Comparison of ENCODE assay signal across 1 cellular context in genomic region chr22:17079572-17079971, GRCh38.
TF ChIP-seq lines count a peak whose summit lies in the region.

No MANE protein-coding gene starts in this region.

TF ChIP-seq in GM23338, 12 proteins besides CTCF, POLR2A, EP300 and RAD21:
- no peak for TF ChIP-seq ZNF462 (CRISPR knock-in tag; IDR thresholded peaks at IDR 0.05)
- TF ChIP-seq JUNB (IDR thresholded peaks at IDR 0.05; ENCODE audit: unreplicated experiment), result no peak
- no peak for TF ChIP-seq EZH2phosphoT487 (IDR thresholded peaks at IDR 0.05; ENCODE audit: unreplicated experiment)
- no peak for TF ChIP-seq ETS1 (IDR thresholded peaks at IDR 0.05)
- no peak for TF ChIP-seq CREB1 (CRISPR knock-in tag; IDR thresholded peaks at IDR 0.05; ENCODE audit: low read depth)
- TF ChIP-seq STAT1 (IDR thresholded peaks at IDR 0.05; ENCODE audit: unreplicated experiment), result no peak
- no peak for TF ChIP-seq REST (IDR thresholded peaks at IDR 0.05; ENCODE audit: unreplicated experiment)
- no peak for TF ChIP-seq ZNF331 (CRISPR knock-in tag; IDR thresholded peaks at IDR 0.05; ENCODE audit: low read depth)
- TF ChIP-seq EZH2 (IDR thresholded peaks at IDR 0.05; ENCODE audit: low read depth, unreplicated experiment), result no peak
- TF ChIP-seq POLR2AphosphoS5 (IDR thresholded peaks at IDR 0.05; ENCODE audit: low read depth), result no peak
- TF ChIP-seq ZNF114 (CRISPR knock-in tag; IDR thresholded peaks at IDR 0.05), result no peak
- TF ChIP-seq NANOG (IDR thresholded peaks at IDR 0.05; ENCODE audit: borderline replicate concordance), result no peak
